Comparison of ENCODE assay signal across 8 cellular contexts in genomic region chr3:42287423-42287822, GRCh38. TPM values are rescaled to one million over a fixed set of nuclear protein-coding genes. Genes with fewer than 3 reads are reported as not detected.
"Had no signal": no experiment of that assay in that cellular context is flagged by ENCODE, and none has a peak within 500 bp of the region (broad histone marks: within the 10 kb centered on the region; RNA-seq: fewer than 3 reads in every experiment).

No MANE protein-coding gene starts in this region.

RNA-seq across cellular contexts. Expression of gene CCK, which starts 21.4 kb away (rescaled TPM):
- total RNA-seq: OCI-LY7, PC-3, Right ventricle myocardium inferior, Right ventricle myocardium superior, SJCRH30, SJSA1, T-cell had no signal
- polyA plus RNA-seq: SK-N-SH had no signal
